ENCODE assay signal across 8 cellular contexts in genomic region chr17:30697619-30698460, GRCh38.
DNase-seq lines count a peak whose midpoint lies in the region; ATAC-seq and TF ChIP-seq lines count a peak whose summit lies in the region.
"Not testable (repeated sequence)": the region's sequence is repeated elsewhere in the genome, so short reads cannot be mapped to it uniquely, and the experiment has no call there.

No MANE protein-coding gene starts in this region.

- WGBS in esophagus squamous epithelium, 2 donors: 7 to 20% methylated on average over 11 to 14 of the region's 32 CpGs

- not testable (repeated sequence) for H3K9me3 ChIP-seq in SK-N-MC (ENCODE audit: low read depth, low read length); esophagus squamous epithelium; mucosa of descending colon

- not testable (repeated sequence) for H3K27ac ChIP-seq in SK-N-MC
- H3K27ac ChIP-seq in esophagus squamous epithelium: peak overlapping the region in 1 of 4 donors; percentile 17

- H3K9ac ChIP-seq in SK-N-MC (ENCODE audit: insufficient read length): not testable (repeated sequence)

- peak overlapping the region; percentile 74 for H3K4me3 ChIP-seq in SK-N-MC
- peak overlapping the region; percentile 20 to 64 (median 40) for H3K4me3 ChIP-seq in esophagus squamous epithelium
- not testable (repeated sequence) for H3K4me3 ChIP-seq in mucosa of descending colon

- TF ChIP-seq CTCF in esophagus squamous epithelium (IDR thresholded peaks at IDR 0.05): peak; percentile 89 to 98 (median 90)
- peak; percentile 97 for TF ChIP-seq CTCF in mucosa of descending colon (IDR thresholded peaks at IDR 0.05)

- H3K27me3 ChIP-seq in esophagus squamous epithelium: peaks cover 0 to 44% (median 0%) of the 10 kb centered on the region in 4 donors

- not testable (repeated sequence) for TF ChIP-seq POLR2A in esophagus squamous epithelium (IDR thresholded peaks at IDR 0.05)

- intact Hi-C loops in esophagus squamous epithelium (cut with DNase I); mucosa of descending colon (cut with DNase I, micrococcal nuclease): not testable (repeated sequence)

- ATAC-seq in GM21528 (IDR thresholded peaks at IDR 0.05; ENCODE audit: low FRiP score, unreplicated experiment) (peak; percentile 58), mucosa of descending colon (peak; percentile 99)

- DNase-seq in AG20443 (ENCODE audit: low spot score) (peak; percentile 69), NCI-H1436 (lab: John Stamatoyannopoulos, UW) (peak; percentile 74), mucosa of descending colon (peak; percentile 75 to 90 (median 87))
- not testable (repeated sequence) for DNase-seq in SK-N-MC (ENCODE audit: low read depth, low spot score); esophagus squamous epithelium (lab: John Stamatoyannopoulos, UW)
- peak; percentile 66 for DNase-seq in activated effector memory CD4-positive, alpha-beta T cell treated with Interleukin-2 at 50 U/mL for 16 hours
- DNase-seq in stimulated activated CD4-positive, alpha-beta T cell treated with anti-CD3 and anti-CD28 coated beads, TNF-alpha, amount 100 ng/mL, for 48 hours (ENCODE audit: low read depth in 3 of 3): peak; percentile 51 to 54 (median 51)

- H3K4me1 ChIP-seq in esophagus squamous epithelium: peaks cover 0 to 33% (median 12%) of the 10 kb centered on the region in 3 donors
- not testable (repeated sequence) for H3K4me1 ChIP-seq in mucosa of descending colon (ENCODE audit: low read depth)

- not testable (repeated sequence) for H3K36me3 ChIP-seq in SK-N-MC (ENCODE audit: insufficient read depth, low read length); esophagus squamous epithelium; mucosa of descending colon (ENCODE audit: low read depth)
